ENCODE assay signal across 26 cellular contexts in genomic region chr6:23690650-23691049, GRCh38.
DNase-seq lines count a peak whose midpoint lies in the region; ATAC-seq and TF ChIP-seq lines count a peak whose summit lies in the region.
"Had no signal": no experiment of that assay in that cellular context is flagged by ENCODE, and none has a peak within 500 bp of the region (broad histone marks: within the 10 kb centered on the region; RNA-seq: fewer than 3 reads in every experiment).

No MANE protein-coding gene starts in this region.

- no peaks in the 10 kb centered on the region for H3K36me3 ChIP-seq in gastrocnemius medialis
- no peaks in the 10 kb centered on the region for H3K36me3 ChIP-seq in smooth muscle cell (ENCODE audit: low read depth)
- H3K36me3 ChIP-seq: ovary, spleen, upper lobe of left lung had no signal

- intact Hi-C loops in gastrocnemius medialis (cut with DNase I; ENCODE audit: low total_unique reads) = no loop called here

- no peak for TF ChIP-seq CTCF in foreskin keratinocyte (conservative IDR thresholded peaks at IDR 0.05)
- TF ChIP-seq CTCF in gastrocnemius medialis (IDR thresholded peaks at IDR 0.05 in 4 of 5, conservative IDR thresholded peaks at IDR 0.05 in 1 of 5) = no peak
- no peak for TF ChIP-seq CTCF in smooth muscle cell (IDR thresholded peaks at IDR 0.05; ENCODE audit: borderline replicate concordance, insufficient read depth, poor library complexity, severe bottlenecking)

- no peaks in the 10 kb centered on the region for H3K4me1 ChIP-seq in foreskin keratinocyte
- no peaks in the 10 kb centered on the region for H3K4me1 ChIP-seq in gastrocnemius medialis
- H3K4me1 ChIP-seq in smooth muscle cell (ENCODE audit: low read depth) = no peaks in the 10 kb centered on the region
- H3K4me1 ChIP-seq: spleen, upper lobe of left lung had no signal

- H3K4me3 ChIP-seq in gastrocnemius medialis = no peak overlapping the region
- no peak overlapping the region for H3K4me3 ChIP-seq in smooth muscle cell
- H3K4me3 ChIP-seq: GM12878, GM23338, lung, ovary, SK-N-MC, spleen, upper lobe of left lung had no signal

- H3K9me3 ChIP-seq in gastrocnemius medialis = no peaks in the 10 kb centered on the region
- no peaks in the 10 kb centered on the region for H3K9me3 ChIP-seq in smooth muscle cell (replicated peaks; ENCODE audit: low read depth)
- H3K9me3 ChIP-seq: ovary, upper lobe of left lung had no signal

- DNase-seq in NCI-H1105 (lab: John Stamatoyannopoulos, UW) = peak; percentile 48
- peak; percentile 96 for DNase-seq in NCI-H2081 treated with DMSO at 0.1 percent for 48 hours (lab: John Stamatoyannopoulos, UW)
- peak; percentile 99 for DNase-seq in NCI-H748 treated with DMSO at 0.1 percent for 48 hours (lab: John Stamatoyannopoulos, UW)
- DNase-seq in foreskin keratinocyte = peak; percentile 21 to 54
- no peak for DNase-seq in SW480 (ENCODE audit: low spot score)
- DNase-seq in gastrocnemius medialis = no peak
- no peak for DNase-seq in smooth muscle cell (lab: John Stamatoyannopoulos, UW; ENCODE audit: unreplicated experiment)
- DNase-seq: activated CD4-positive, alpha-beta T cell treated with anti-CD3 and anti-CD28 coated beads, Interleukin-2, amount 50 U/mL, for 48 hours; activated CD8-positive, alpha-beta memory T cell treated with anti-CD3 and anti-CD28 coated beads, Interleukin-2, amount 50 U/mL, for 4 hours; activated naive CD4-positive, alpha-beta T cell treated with anti-CD3 and anti-CD28 coated beads, Interleukin-2, amount 10 ng/mL, durations not matched to agents 7 days and 5 days; effector CD4-positive, alpha-beta T cell; erythroblast; NCI-H2029 treated with DMSO at 0.1 percent for 48 hours; NCI-H82; nephron progenitor cell; ovary; spleen; stimulated activated CD4-positive, alpha-beta T cell treated with anti-CD3 and anti-CD28 coated beads, Interleukin-2, amount 100 ng/mL, for 48 hours; upper lobe of left lung had no signal

- ATAC-seq in foreskin keratinocyte = no peak
- ATAC-seq in gastrocnemius medialis = no peak
- ATAC-seq: activated CD4-positive, CD25-positive, alpha-beta regulatory T cell treated with anti-CD3 and anti-CD28 coated beads, Interleukin-2, amount 50 U/mL, for 24 hours; GM12878; GM23338 had no signal

- no peaks in the 10 kb centered on the region for H4K20me1 ChIP-seq in smooth muscle cell (ENCODE audit: low read depth)

- no peak overlapping the region for H3K9ac ChIP-seq in smooth muscle cell (ENCODE audit: low read depth)

- WGBS in smooth muscle cell (ENCODE audit: low lambda C conversion rate) = 87% methylated on average over 3 of the region's 3 CpGs

- no peaks in the 10 kb centered on the region for H3K79me2 ChIP-seq in smooth muscle cell (ENCODE audit: low read depth)

- H3K27ac ChIP-seq in foreskin keratinocyte (no peak overlapping the region), gastrocnemius medialis (no peak overlapping the region), smooth muscle cell (ENCODE audit: low read depth) (no peak overlapping the region)
- H3K27ac ChIP-seq: HL-60, ovary, RWPE1, SK-N-MC, spleen, upper lobe of left lung had no signal

- H3F3A ChIP-seq in smooth muscle cell (ENCODE audit: low read depth) = no peaks in the 10 kb centered on the region

- in situ Hi-C loops in gastrocnemius medialis (cut with MboI; ENCODE audit: low sequenced_read_pairs in 4 of 4) = no loop called here

- H3K27me3 ChIP-seq in foreskin keratinocyte (no peaks in the 10 kb centered on the region), gastrocnemius medialis (no peaks in the 10 kb centered on the region), smooth muscle cell (ENCODE audit: low read depth) (no peaks in the 10 kb centered on the region)
- H3K27me3 ChIP-seq: ovary, spleen, upper lobe of left lung had no signal

- TF ChIP-seq POLR2A in gastrocnemius medialis (IDR thresholded peaks at IDR 0.05) = no peak

- H2AFZ ChIP-seq in smooth muscle cell (ENCODE audit: low read depth) = no peak overlapping the region
- H2AFZ ChIP-seq: GM23338 had no signal

- no peak overlapping the region for H3K4me2 ChIP-seq in smooth muscle cell
- H3K4me2 ChIP-seq: GM23338 had no signal

Comparison
In these comparisons a context has a peak if more than half of its experiments do, and no peak if none do; other contexts are left out.
1. DNase-seq: peak in NCI-H1105 (single experiment), NCI-H2081 treated with DMSO at 0.1 percent for 48 hours (single experiment), NCI-H748 treated with DMSO at 0.1 percent for 48 hours (single experiment) and foreskin keratinocyte (2 of 2); none in SW480 (single experiment), gastrocnemius medialis (0 of 2) and smooth muscle cell (single experiment).